Comparison of ENCODE assay signal across 34 cellular contexts in genomic region chr3:145368748-145369147, GRCh38.
"Had no signal": no experiment of that assay in that cellular context is flagged by ENCODE, and none has a peak within 500 bp of the region (broad histone marks: within the 10 kb centered on the region; RNA-seq: fewer than 3 reads in every experiment).

No MANE protein-coding gene starts in this region.

- H3K9me3 ChIP-seq: MG63 had no signal

- H3K4me2 ChIP-seq: KMS-11 had no signal

- DNase-seq: Karpas-422, Kasumi-1, MG63, MM.1S, MV-4-11, NCI-H1048, NCI-H1092, NCI-H1092 treated with DMSO at 0.1 percent for 48 hours, NCI-H1105, NCI-H1105 treated with DMSO at 0.1 percent for 48 hours, NCI-H1417, NCI-H1417 treated with DMSO at 0.1 percent for 48 hours, NCI-H1436, NCI-H1436 treated with DMSO at 0.1 percent for 48 hours, NCI-H146, NCI-H1694, NCI-H1694 treated with DMSO at 0.1 percent for 48 hours, NCI-H187, NCI-H187 treated with DMSO at 0.1 percent for 48 hours, NCI-H1930, NCI-H2029, NCI-H2029 treated with DMSO at 0.1 percent for 48 hours, NCI-H2081, NCI-H2081 treated with DMSO at 0.1 percent for 48 hours, NCI-H2107, NCI-H2171, NCI-H2171 treated with DMSO at 0.1 percent for 48 hours, NCI-H2227 treated with DMSO at 0.1 percent for 48 hours, NCI-H226, NCI-H345, NCI-H446, NCI-H446 treated with DMSO at 0.1 percent for 48 hours, NCI-H510A had no signal

- H3K9ac ChIP-seq: KMS-11 had no signal

- H3K27me3 ChIP-seq: MG63 had no signal

- H3K27ac ChIP-seq: KMS-11 had no signal

- H3K36me3 ChIP-seq: MG63 had no signal

- H3K4me3 ChIP-seq: MG63 had no signal
